8 cellular contexts compared by ENCODE assay signal in the genomic region with DNA sequence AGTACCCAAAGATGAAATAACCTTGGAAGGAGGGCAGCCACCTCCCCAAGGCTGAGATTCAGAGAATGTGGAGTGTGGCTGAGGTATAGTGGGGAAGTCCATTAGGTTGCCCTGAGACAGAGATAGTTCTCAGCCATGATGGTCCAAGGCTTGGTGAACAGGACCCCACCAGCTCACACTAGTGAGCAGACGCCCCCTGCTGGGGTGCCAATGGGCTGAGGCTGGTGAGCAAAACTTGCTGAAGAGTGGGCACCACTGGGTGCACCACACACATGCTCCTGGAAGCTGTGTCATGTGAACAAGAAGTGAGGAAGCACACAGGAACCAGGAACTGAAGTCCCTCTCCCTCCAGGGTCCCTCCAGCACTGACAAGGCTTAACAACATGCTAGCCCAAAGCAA. TPM values are rescaled to one million over a fixed set of nuclear protein-coding genes. Genes with fewer than 3 reads are reported as not detected.
DNase-seq lines count a peak whose midpoint lies in the region; ATAC-seq and TF ChIP-seq lines count a peak whose summit lies in the region.

No MANE protein-coding gene starts in this region.

- H3K27ac ChIP-seq in SJSA1: no peak overlapping the region
- H3K27ac ChIP-seq in coronary artery: no peak overlapping the region

- no peaks in the 10 kb centered on the region for H3K27me3 Mint-ChIP-seq in activated naive CD8-positive, alpha-beta T cell treated with anti-CD3 and anti-CD28 coated beads, Interleukin-2, amount 50 U/mL, for 24 hours
- no peaks in the 10 kb centered on the region for H3K27me3 Mint-ChIP-seq in type B pancreatic cell

- no peaks in the 10 kb centered on the region for H3K4me1 Mint-ChIP-seq in activated naive CD8-positive, alpha-beta T cell treated with anti-CD3 and anti-CD28 coated beads, Interleukin-2, amount 50 U/mL, for 24 hours
- peaks cover 5% of the 10 kb centered on the region for H3K4me1 Mint-ChIP-seq in type B pancreatic cell (ENCODE audit: unreplicated experiment)

- no peak overlapping the region for H3K27ac Mint-ChIP-seq in activated naive CD8-positive, alpha-beta T cell treated with anti-CD3 and anti-CD28 coated beads, Interleukin-2, amount 50 U/mL, for 24 hours
- H3K27ac Mint-ChIP-seq in type B pancreatic cell: no peak overlapping the region

- H3K9me3 Mint-ChIP-seq in activated naive CD8-positive, alpha-beta T cell treated with anti-CD3 and anti-CD28 coated beads, Interleukin-2, amount 50 U/mL, for 24 hours: no peaks in the 10 kb centered on the region
- H3K9me3 Mint-ChIP-seq in type B pancreatic cell: peaks cover 8% of the 10 kb centered on the region

- no peaks in the 10 kb centered on the region for H3K4me1 ChIP-seq in SJSA1 (replicated peaks)

- ATAC-seq in HG02759 (IDR thresholded peaks at IDR 0.05; ENCODE audit: unreplicated experiment): peak; percentile 62
- peak; percentile 89 for ATAC-seq in activated naive CD8-positive, alpha-beta T cell treated with anti-CD3 and anti-CD28 coated beads, Interleukin-2, amount 50 U/mL, for 24 hours

- no peaks in the 10 kb centered on the region for H3K9me3 ChIP-seq in SJSA1 (replicated peaks)

- DNase-seq in G401 (ENCODE audit: low spot score) (peak; percentile 9), SJSA1 (ENCODE audit: low read depth in 1 of 2, low spot score in 2 of 2) (peak; percentile 28 to 71), kidney tubule cell (ENCODE audit: low spot score) (peak; percentile 39), type B pancreatic cell (ENCODE audit: extremely low spot score, unreplicated experiment) (no peak), cerebellar nuclear complex (lab: John Stamatoyannopoulos, UW) (no peak), coronary artery (ENCODE audit: low spot score) (no peak)
- DNase-seq in activated naive CD8-positive, alpha-beta T cell treated with anti-CD3 and anti-CD28 coated beads, Interleukin-2, amount 50 U/mL, for 24 hours: peak; percentile 63

- in situ Hi-C loops in G401 (cut with HindIII; ENCODE audit: low sequenced_read_pairs): no loop called here

- no peak overlapping the region for H3K4me3 Mint-ChIP-seq in activated naive CD8-positive, alpha-beta T cell treated with anti-CD3 and anti-CD28 coated beads, Interleukin-2, amount 50 U/mL, for 24 hours
- no peak overlapping the region for H3K4me3 Mint-ChIP-seq in type B pancreatic cell

- no peaks in the 10 kb centered on the region for H3K27me3 ChIP-seq in SJSA1 (replicated peaks)

- H3K4me3 ChIP-seq in SJSA1 (no peak overlapping the region), coronary artery (no peak overlapping the region)

- no peaks in the 10 kb centered on the region for H3K36me3 Mint-ChIP-seq in activated naive CD8-positive, alpha-beta T cell treated with anti-CD3 and anti-CD28 coated beads, Interleukin-2, amount 50 U/mL, for 24 hours (ENCODE audit: low read depth)
- peaks cover 5% of the 10 kb centered on the region for H3K36me3 Mint-ChIP-seq in type B pancreatic cell

- H3K36me3 ChIP-seq in SJSA1: no peaks in the 10 kb centered on the region

- TF ChIP-seq CTCF in type B pancreatic cell (conservative IDR thresholded peaks at IDR 0.05): peak; percentile 66
- no peak for TF ChIP-seq CTCF in coronary artery (IDR thresholded peaks at IDR 0.05)

RNA-seq across cellular contexts. Expression of a gene that starts 8.9 kb away (rescaled TPM):
- 1.7 and 4.7 TPM in 2 replicates for total RNA-seq in G401 (2014; rRNA removed; shearing (Covaris generic))
- total RNA-seq in SJSA1 (2014; rRNA removed; shearing (Covaris generic)): 0.16 and 0.18 TPM in 2 replicates
- total RNA-seq in type B pancreatic cell (ENCODE audit: low replicate concordance): 1.1 and 4.0 TPM in 2 replicates

RNA-seq across cellular contexts. Expression of a gene that starts 9.3 kb away (rescaled TPM):
- total RNA-seq in G401 (2014; rRNA removed; shearing (Covaris generic)): 58.0 and 58.4 TPM in 2 replicates
- total RNA-seq in SJSA1 (2014; rRNA removed; shearing (Covaris generic)): 22.3 and 30.3 TPM in 2 replicates
- 30.0 and 36.5 TPM in 2 replicates for total RNA-seq in type B pancreatic cell (ENCODE audit: low replicate concordance)

Comparison
In these comparisons a context has a peak if more than half of its experiments do, and no peak if none do; other contexts are left out.
1. DNase-seq: peak in G401 (single experiment), SJSA1 (2 of 2), activated naive CD8-positive, alpha-beta T cell treated with anti-CD3 and anti-CD28 coated beads, Interleukin-2, amount 50 U/mL, for 24 hours (single experiment) and kidney tubule cell (single experiment); none in type B pancreatic cell (single experiment), cerebellar nuclear complex (0 of 2) and coronary artery (single experiment).